ENCODE assay signal across 13 cellular contexts in genomic region chr14:89317051-89317691, GRCh38.
DNase-seq lines count a peak whose midpoint lies in the region; ATAC-seq and TF ChIP-seq lines count a peak whose summit lies in the region.
"Had no signal": no experiment of that assay in that cellular context is flagged by ENCODE, and none has a peak within 500 bp of the region (broad histone marks: within the 10 kb centered on the region; RNA-seq: fewer than 3 reads in every experiment).

No MANE protein-coding gene starts in this region.

- WGBS in esophagus squamous epithelium, 2 donors, result 92 to 96% methylated on average over 4 of the region's 4 CpGs

- H3K4me3 ChIP-seq in esophagus squamous epithelium, result no peak overlapping the region
- H3K4me3 ChIP-seq: right atrium auricular region, SJSA1 had no signal

- no peaks in the 10 kb centered on the region for H3K36me3 Mint-ChIP-seq in effector memory CD8-positive, alpha-beta T cell (ENCODE audit: insufficient read depth)

- peaks cover 0 to 3% (median 3%) of the 10 kb centered on the region in 3 donors for H3K4me1 ChIP-seq in esophagus squamous epithelium

- intact Hi-C loops in esophagus squamous epithelium (cut with DNase I), result no loop called here

- no peak for TF ChIP-seq CTCF in GM10248 (IDR thresholded peaks at IDR 0.05; ENCODE audit: control extremely low read depth, extremely low read depth, low read depth, missing control alignments)
- TF ChIP-seq CTCF in esophagus squamous epithelium (IDR thresholded peaks at IDR 0.05), result no peak

- H3K4me3 Mint-ChIP-seq in effector memory CD8-positive, alpha-beta T cell, result no peak overlapping the region

- H3K4me1 Mint-ChIP-seq in effector memory CD8-positive, alpha-beta T cell (ENCODE audit: low read depth in 2 of 2), result peaks cover 31 to 66% of the 10 kb centered on the region in 2 donors

- no peaks in the 10 kb centered on the region for H3K27me3 ChIP-seq in esophagus squamous epithelium
- H3K27me3 ChIP-seq: right atrium auricular region, SJSA1 had no signal

- H3K9me3 ChIP-seq in esophagus squamous epithelium, result no peaks in the 10 kb centered on the region
- H3K9me3 ChIP-seq: SJSA1 had no signal

- H3K9me3 Mint-ChIP-seq in effector memory CD8-positive, alpha-beta T cell, result peaks cover 0 to 4% of the 10 kb centered on the region in 2 donors

- TF ChIP-seq POLR2A in esophagus squamous epithelium (IDR thresholded peaks at IDR 0.05), result no peak

- no peak overlapping the region for H3K27ac ChIP-seq in esophagus squamous epithelium
- H3K27ac ChIP-seq: C4-2B, right atrium auricular region, SJSA1 had no signal

- DNase-seq in GM10248 (ENCODE audit: extremely low spot score) (peak; percentile 39), SHP77 treated with DMSO at 0.1 percent for 48 hours (lab: John Stamatoyannopoulos, UW) (no peak), esophagus squamous epithelium (lab: John Stamatoyannopoulos, UW) (no peak), 8988T (no peak)
- no peak for DNase-seq in effector memory CD8-positive, alpha-beta T cell
- DNase-seq: NCI-H2107 had no signal

- H3K36me3 ChIP-seq in esophagus squamous epithelium, result peaks cover 0 to 57% (median 0%) of the 10 kb centered on the region in 3 donors
- H3K36me3 ChIP-seq: right atrium auricular region, SJSA1 had no signal

- CTCF ChIA-PET in GM10248 (lab: Yijun Ruan, JAX), result interaction anchor here (1.1 to 3.2 kb wide), 6 partner anchors 9 to 54 kb away, joined by 4 to 12 read pairs (median 5); no protein-coding TSS in a partner anchor

- POLR2A ChIA-PET in GM10248 (lab: Yijun Ruan, JAX), result no interaction called here

- no peaks in the 10 kb centered on the region for H3K27me3 Mint-ChIP-seq in effector memory CD8-positive, alpha-beta T cell
- H3K27me3 Mint-ChIP-seq: IgD-negative memory B cell had no signal

- H3K27ac Mint-ChIP-seq in effector memory CD8-positive, alpha-beta T cell, result peak overlapping the region in 1 of 2 donors; percentile 59
- H3K27ac Mint-ChIP-seq: IgD-negative memory B cell had no signal

- ATAC-seq in GM19351 (IDR thresholded peaks at IDR 0.05; ENCODE audit: unreplicated experiment) (peak; percentile 91), HG02840 (IDR thresholded peaks at IDR 0.05; ENCODE audit: low FRiP score, unreplicated experiment) (peak; percentile 87), HG03575 (IDR thresholded peaks at IDR 0.05; ENCODE audit: extremely low read depth, insufficient number of reproducible peaks, low FRiP score, unreplicated experiment) (peak; percentile 43)
- no peak for ATAC-seq in effector memory CD8-positive, alpha-beta T cell (replicated peaks)
